In the genomic region with DNA sequence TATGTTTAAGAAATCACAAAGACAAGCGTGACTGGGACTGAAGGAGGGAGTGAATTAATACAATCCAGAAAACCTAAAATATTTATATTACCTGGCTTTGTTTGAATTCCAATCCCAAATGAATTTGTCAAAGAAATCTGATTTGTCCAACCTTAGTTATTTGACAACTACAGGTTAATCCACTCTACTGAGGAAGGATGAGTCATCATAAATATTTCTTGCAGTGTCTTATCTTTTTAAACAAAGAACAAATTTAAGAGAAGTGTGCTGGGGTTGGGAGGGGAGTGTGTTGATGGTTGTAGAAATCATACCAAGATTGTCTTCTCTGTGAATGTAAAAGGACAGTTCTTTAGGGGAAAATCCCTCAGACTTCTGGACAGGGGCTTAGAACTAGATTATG, we compare ENCODE assay signal across 19 cellular contexts.
DNase-seq lines count a peak whose midpoint lies in the region; ATAC-seq, FAIRE-seq and TF ChIP-seq lines count a peak whose summit lies in the region.
"Had no signal": no experiment of that assay in that cellular context is flagged by ENCODE, and none has a peak within 500 bp of the region (broad histone marks: within the 10 kb centered on the region; RNA-seq: fewer than 3 reads in every experiment).

No MANE protein-coding gene starts in this region.

- TF ChIP-seq RAD21 in A549 (conservative IDR thresholded peaks at IDR 0.05 in 1 of 2, IDR thresholded peaks at IDR 0.05 in 1 of 2): no peak

- DNase-seq in A549 (ENCODE audit: low read depth in 1 of 2, low spot score in 1 of 2): no peak
- no peak for DNase-seq in GM23338 (ENCODE audit: low spot score)
- no peak for DNase-seq in RWPE2 (ENCODE audit: low spot score)
- DNase-seq in foreskin keratinocyte: peak in 1 of 2 donors; percentile 42
- no peak for DNase-seq in NCI-H526 treated with DMSO at 0.1 percent for 48 hours (lab: John Stamatoyannopoulos, UW)
- DNase-seq: BE2C; CD4-positive, alpha-beta T cell; DMS79; GOT3; NCI-H187 treated with DMSO at 0.1 percent for 48 hours; NCI-H446; NCI-H748 treated with DMSO at 0.1 percent for 48 hours; PC-9; T-cell had no signal

- no peaks in the 10 kb centered on the region for H3K9me3 Mint-ChIP-seq in GM23338
- H3K9me3 Mint-ChIP-seq: CD4-positive, alpha-beta T cell; T-cell had no signal

- TF ChIP-seq CTCF in A549 (IDR thresholded peaks at IDR 0.05): no peak
- TF ChIP-seq CTCF in GM23338 (conservative IDR thresholded peaks at IDR 0.05; ENCODE audit: low read depth in 2 of 2): no peak
- TF ChIP-seq CTCF in RWPE2 (IDR thresholded peaks at IDR 0.05; ENCODE audit: poor library complexity, severe bottlenecking): no peak
- no peak for TF ChIP-seq CTCF in foreskin keratinocyte (conservative IDR thresholded peaks at IDR 0.05)

- no peak for ATAC-seq in A549
- no peak for ATAC-seq in GM23338
- peak; percentile 49; the same call in 2 of the 3 replicates for ATAC-seq in RWPE2 (ENCODE audit: low read depth)
- peak; percentile 66 for ATAC-seq in foreskin keratinocyte
- ATAC-seq in GM21367 (IDR thresholded peaks at IDR 0.05; ENCODE audit: unreplicated experiment): no peak
- ATAC-seq in GM18498 (IDR thresholded peaks at IDR 0.05; ENCODE audit: unreplicated experiment): no peak
- ATAC-seq: GM12878, T-cell had no signal

- H3K9me3 ChIP-seq in A549 (no peaks in the 10 kb centered on the region), RWPE2 (ENCODE audit: severe bottlenecking) (peaks cover 2% of the 10 kb centered on the region)
- H3K9me3 ChIP-seq: BE2C had no signal

- H3K4me1 ChIP-seq in A549 (no peaks in the 10 kb centered on the region), GM23338 (ENCODE audit: insufficient read depth) (no peaks in the 10 kb centered on the region), RWPE2 (ENCODE audit: insufficient read depth, poor library complexity, severe bottlenecking) (no peaks in the 10 kb centered on the region), foreskin keratinocyte (no peaks in the 10 kb centered on the region)
- H3K4me1 ChIP-seq: BE2C had no signal

- no peak overlapping the region for H3K4me3 Mint-ChIP-seq in GM23338
- H3K4me3 Mint-ChIP-seq: CD4-positive, alpha-beta T cell; T-cell had no signal

- no peaks in the 10 kb centered on the region for H4K20me1 ChIP-seq in GM23338 (replicated peaks; ENCODE audit: insufficient read depth)

- H3K27ac ChIP-seq in A549 (no peak overlapping the region), GM23338 (ENCODE audit: low read depth) (no peak overlapping the region), RWPE2 (ENCODE audit: poor library complexity, severe bottlenecking) (no peak overlapping the region), foreskin keratinocyte (no peak overlapping the region)
- H3K27ac ChIP-seq: PC-9 had no signal

- H3K4me1 Mint-ChIP-seq in GM23338: no peaks in the 10 kb centered on the region
- H3K4me1 Mint-ChIP-seq: T-cell had no signal

- no peak for TF ChIP-seq POLR2A in A549 (IDR thresholded peaks at IDR 0.05; ENCODE audit: low read length)

- no peaks in the 10 kb centered on the region for H3K27me3 ChIP-seq in GM23338 (ENCODE audit: insufficient read depth)
- H3K27me3 ChIP-seq in RWPE2 (ENCODE audit: insufficient read depth, poor library complexity, severe bottlenecking): no peaks in the 10 kb centered on the region
- H3K27me3 ChIP-seq in foreskin keratinocyte: no peaks in the 10 kb centered on the region
- H3K27me3 ChIP-seq: BE2C had no signal

- H3K4me3 ChIP-seq in A549: no peak overlapping the region
- no peak overlapping the region for H3K4me3 ChIP-seq in GM23338
- H3K4me3 ChIP-seq in RWPE2 (ENCODE audit: severe bottlenecking): no peak overlapping the region
- H3K4me3 ChIP-seq: GM12878, PC-9 had no signal

- no peak overlapping the region for H2AFZ ChIP-seq in GM23338
- H2AFZ ChIP-seq: PC-9 had no signal

- H3F3A ChIP-seq in GM23338 (replicated peaks; ENCODE audit: low read depth): no peaks in the 10 kb centered on the region

- no peaks in the 10 kb centered on the region for H3K27me3 Mint-ChIP-seq in GM23338 (ENCODE audit: insufficient read depth, low read depth, poor library complexity)
- H3K27me3 Mint-ChIP-seq: CD4-positive, alpha-beta T cell had no signal

- CTCF ChIA-PET in A549 (lab: Yijun Ruan, JAX): no interaction called here

- H3K36me3 Mint-ChIP-seq in GM23338 (ENCODE audit: low read depth): no peaks in the 10 kb centered on the region
- H3K36me3 Mint-ChIP-seq: T-cell had no signal

- no peak for FAIRE-seq in A549 (lab: Jason Lieb, UNC)
- FAIRE-seq: G401.6, GM12878, GM18507 had no signal

- no peaks in the 10 kb centered on the region for H3K9me2 ChIP-seq in GM23338 (ENCODE audit: insufficient read depth)

- H3K27ac Mint-ChIP-seq in GM23338: peak overlapping the region; percentile 69; the same call in 1 of the 2 replicates
- H3K27ac Mint-ChIP-seq: CD4-positive, alpha-beta T cell; T-cell had no signal

- 36% methylated on average over 1 of the region's 1 CpG for WGBS in A549 (ENCODE audit: missing lambda C conversion rate)

- no peaks in the 10 kb centered on the region for H3K79me2 ChIP-seq in GM23338 (replicated peaks; ENCODE audit: insufficient read depth)

- POLR2A ChIA-PET in A549 (lab: Yijun Ruan, JAX): no interaction called here

- H3K4me2 ChIP-seq in A549 (0 out of 3 replicates have a peak overlapping the region, but pooled peaks have one; percentile 1), GM23338 (no peak overlapping the region)
- H3K4me2 ChIP-seq: PC-9 had no signal

- H3K36me3 ChIP-seq in GM23338 (ENCODE audit: insufficient read depth) (no peaks in the 10 kb centered on the region), RWPE2 (ENCODE audit: low read depth) (no peaks in the 10 kb centered on the region)
- H3K36me3 ChIP-seq: BE2C had no signal

- TF ChIP-seq EP300 in A549 (IDR thresholded peaks at IDR 0.05): no peak

TF ChIP-seq in A549, 52 proteins besides CTCF, POLR2A, EP300 and RAD21:
- no peak for TF ChIP-seq CHD2 (IDR thresholded peaks at IDR 0.05; ENCODE audit: low read length, partially characterized antibody)
- TF ChIP-seq FOSL2 (IDR thresholded peaks at IDR 0.05): no peak
- TF ChIP-seq FOSL2 (CRISPR knock-in tag; IDR thresholded peaks at IDR 0.05): peak; percentile 76
- 0 out of 2 replicates have a peak, but pooled peaks have one; percentile 9 for TF ChIP-seq NFE2L2 (conservative IDR thresholded peaks at IDR 0.05; ENCODE audit: low read length)
- TF ChIP-seq ZSCAN20 (CRISPR knock-in tag; IDR thresholded peaks at IDR 0.05): no peak

TF ChIP-seq in GM23338, 12 proteins besides CTCF, POLR2A, EP300 and RAD21:
- no peak for TF ChIP-seq POLR2AphosphoS5 (IDR thresholded peaks at IDR 0.05; ENCODE audit: low read depth)
- TF ChIP-seq, protein P1, sequence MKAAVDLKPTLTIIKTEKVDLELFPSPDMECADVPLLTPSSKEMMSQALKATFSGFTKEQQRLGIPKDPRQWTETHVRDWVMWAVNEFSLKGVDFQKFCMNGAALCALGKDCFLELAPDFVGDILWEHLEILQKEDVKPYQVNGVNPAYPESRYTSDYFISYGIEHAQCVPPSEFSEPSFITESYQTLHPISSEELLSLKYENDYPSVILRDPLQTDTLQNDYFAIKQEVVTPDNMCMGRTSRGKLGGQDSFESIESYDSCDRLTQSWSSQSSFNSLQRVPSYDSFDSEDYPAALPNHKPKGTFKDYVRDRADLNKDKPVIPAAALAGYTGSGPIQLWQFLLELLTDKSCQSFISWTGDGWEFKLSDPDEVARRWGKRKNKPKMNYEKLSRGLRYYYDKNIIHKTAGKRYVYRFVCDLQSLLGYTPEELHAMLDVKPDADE (IDR thresholded peaks at IDR 0.05): no peak
- TF ChIP-seq ZNF331 (CRISPR knock-in tag; IDR thresholded peaks at IDR 0.05; ENCODE audit: low read depth): no peak
- no peak for TF ChIP-seq EZH2phosphoT487 (IDR thresholded peaks at IDR 0.05; ENCODE audit: unreplicated experiment)
- TF ChIP-seq REST (IDR thresholded peaks at IDR 0.05; ENCODE audit: unreplicated experiment): no peak
- no peak for TF ChIP-seq STAT1 (IDR thresholded peaks at IDR 0.05; ENCODE audit: unreplicated experiment)
- no peak for TF ChIP-seq EZH2 (IDR thresholded peaks at IDR 0.05; ENCODE audit: low read depth, unreplicated experiment)
- no peak for TF ChIP-seq NANOG (IDR thresholded peaks at IDR 0.05; ENCODE audit: borderline replicate concordance)
- TF ChIP-seq JUNB (IDR thresholded peaks at IDR 0.05; ENCODE audit: unreplicated experiment): no peak
- TF ChIP-seq CREB1 (CRISPR knock-in tag; IDR thresholded peaks at IDR 0.05; ENCODE audit: low read depth): no peak
- TF ChIP-seq ZNF114 (CRISPR knock-in tag; IDR thresholded peaks at IDR 0.05): no peak

Comparison
In these comparisons a context has a peak if more than half of its experiments do, and no peak if none do; other contexts are left out.
1. ATAC-seq: peak in RWPE2 (single experiment) and foreskin keratinocyte (single experiment); none in A549 (0 of 2), GM23338 (single experiment), GM21367 (single experiment) and GM18498 (single experiment).